In the genomic region with DNA sequence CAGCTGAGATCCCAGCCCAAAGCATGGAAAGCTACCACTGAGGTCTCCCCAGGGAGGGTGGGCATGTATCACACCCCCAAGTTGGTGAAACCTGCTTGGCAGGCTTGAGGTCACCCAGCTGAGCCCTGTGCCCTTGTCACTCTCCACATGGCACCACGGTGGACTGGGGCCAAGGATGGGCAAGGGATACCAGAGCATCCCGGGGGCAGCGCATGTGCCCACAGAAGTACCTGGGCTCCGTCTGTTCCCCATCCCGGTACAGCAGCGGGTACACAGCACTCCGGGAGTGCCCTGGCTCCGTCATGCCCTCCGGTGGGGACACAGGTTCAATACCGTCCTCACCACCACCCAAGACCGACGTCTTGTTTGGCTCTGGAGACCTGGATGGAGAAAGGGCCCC, we compare ENCODE assay signal across 24 cellular contexts.
"Had no signal": no experiment of that assay in that cellular context is flagged by ENCODE, and none has a peak within 500 bp of the region (broad histone marks: within the 10 kb centered on the region; RNA-seq: fewer than 3 reads in every experiment).

No MANE protein-coding gene starts in this region.

- H3K27ac Mint-ChIP-seq: mesothelial cell of epicardium, natural killer cell, nephron progenitor cell, neural progenitor cell, progenitor cell of endocrine pancreas had no signal

- H3K4me3 ChIP-seq: left ventricle myocardium inferior, lung, neural progenitor cell, ovary, right atrium auricular region, skin epidermis, stomach, testis, thyroid gland, transverse colon, upper lobe of left lung, vagina had no signal

- ATAC-seq: natural killer cell; stimulated activated naive B cell treated with anti-CD40 and anti-IgM and Interleukin-4, amounts not matched to agents 10 μg/mL and 1 μg/mL and 100 μg/mL, for 72 hours; stimulated activated naive CD8-positive, alpha-beta T cell treated with anti-CD3 and anti-CD28 coated beads, Interleukin-15, Interleukin-2, amounts not matched to agents 100 U/mL and 50 U/mL, for 24 hours had no signal

- H3K27ac ChIP-seq: left ventricle myocardium inferior, neural progenitor cell, ovary, right atrium auricular region, skin epidermis, stomach, testis, thyroid gland, transverse colon, upper lobe of left lung, vagina had no signal

- H3K27me3 Mint-ChIP-seq: naive B cell; progenitor cell of endocrine pancreas; stimulated activated naive B cell treated with anti-CD40 and anti-IgM and Interleukin-4, amounts not matched to agents 10 μg/mL and 1 μg/mL and 100 μg/mL, for 72 hours had no signal

- H3K4me3 Mint-ChIP-seq: mesothelial cell of epicardium, naive B cell, natural killer cell, nephron progenitor cell, neural progenitor cell had no signal

- H3K4me1 Mint-ChIP-seq: mesothelial cell of epicardium; natural killer cell; stimulated activated naive B cell treated with anti-CD40 and anti-IgM and Interleukin-4, amounts not matched to agents 10 μg/mL and 1 μg/mL and 100 μg/mL, for 72 hours had no signal

- H3K4me1 ChIP-seq: thyroid gland, upper lobe of left lung had no signal

- H3K9ac ChIP-seq: neural progenitor cell had no signal

- H3K9me3 ChIP-seq: left ventricle myocardium inferior, ovary, right atrium auricular region, stomach, testis, thyroid gland, transverse colon, upper lobe of left lung, vagina had no signal

- H2AFZ ChIP-seq: neural progenitor cell had no signal

- H3K27me3 ChIP-seq: neural progenitor cell, ovary, right atrium auricular region, stomach, testis, thyroid gland, transverse colon, upper lobe of left lung, vagina had no signal

- H3K4me2 ChIP-seq: neural progenitor cell had no signal

- H3K9me3 Mint-ChIP-seq: mesothelial cell of epicardium; naive B cell; natural killer cell; nephron progenitor cell; neural progenitor cell; stimulated activated naive B cell treated with anti-CD40 and anti-IgM and Interleukin-4, amounts not matched to agents 10 μg/mL and 1 μg/mL and 100 μg/mL, for 72 hours had no signal

- DNase-seq: islet precursor cell; left ventricle myocardium inferior; naive B cell; natural killer cell; nephron progenitor cell; ovary; stimulated activated CD4-positive, alpha-beta T cell treated with anti-CD3 and anti-CD28 coated beads, Interleukin-12 subunit alpha, Interleukin-12 subunit beta, amount 100 ng/mL, for 4 hours; stimulated activated CD4-positive, alpha-beta T cell treated with anti-CD3 and anti-CD28 coated beads, Interleukin-15, amount 100 ng/mL, for 24 hours; stimulated activated CD4-positive, alpha-beta T cell treated with anti-CD3 and anti-CD28 coated beads, Interleukin-2, amount 100 ng/mL, for 24 hours; stimulated activated CD4-positive, alpha-beta T cell treated with anti-CD3 and anti-CD28 coated beads, Interleukin-4, amount 100 ng/mL, for 1 hour; stimulated activated naive B cell treated with anti-CD40 and anti-IgM and Interleukin-4, amounts not matched to agents 10 μg/mL and 1 μg/mL and 100 μg/mL, for 72 hours; stimulated activated naive CD8-positive, alpha-beta T cell treated with anti-CD3 and anti-CD28 coated beads, Interleukin-15, Interleukin-2, amounts not matched to agents 100 U/mL and 50 U/mL, for 24 hours; stomach; testis; thyroid gland; transverse colon had no signal

- H3K36me3 ChIP-seq: neural progenitor cell, ovary had no signal
